In the genomic region with DNA sequence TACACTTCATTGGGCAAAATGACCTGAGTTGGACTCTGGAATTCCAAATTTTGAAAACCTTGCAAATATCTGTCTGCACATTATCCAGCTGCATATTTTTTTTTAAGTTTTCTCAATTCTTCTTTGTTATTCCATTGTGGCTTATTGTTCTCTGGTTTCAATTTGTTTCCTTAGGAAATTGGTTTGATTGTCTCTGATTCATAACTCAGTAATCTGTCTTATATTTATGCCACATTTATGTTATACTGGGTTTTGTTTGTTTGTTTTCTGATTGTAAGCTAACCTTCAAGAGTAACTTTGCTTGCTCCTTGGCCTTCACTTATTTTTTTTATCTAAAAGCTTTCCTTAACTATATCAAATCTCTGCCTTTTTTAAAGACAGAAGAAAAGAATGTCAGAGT, we compare ENCODE assay signal across 20 cellular contexts.
"Had no signal": no experiment of that assay in that cellular context is flagged by ENCODE, and none has a peak within 500 bp of the region (broad histone marks: within the 10 kb centered on the region; RNA-seq: fewer than 3 reads in every experiment).

No MANE protein-coding gene starts in this region.

- H3K4me3 ChIP-seq: colonic mucosa, left lung, psoas muscle, skin epidermis, stomach, vagina had no signal

- H3K9me3 ChIP-seq: colonic mucosa, left lung, psoas muscle, stomach, vagina had no signal

- H3K27me3 ChIP-seq: colonic mucosa, left lung, stomach, vagina had no signal

- H3K4me1 ChIP-seq: colonic mucosa, left lung, psoas muscle, stomach had no signal

- DNase-seq: activated B cell treated with CpG ODN at 0.5 μM for 24 hours; activated CD4-positive, alpha-beta memory T cell treated with anti-CD3 and anti-CD28 coated beads for 36 hours; activated CD4-positive, alpha-beta T cell treated with anti-CD3 and anti-CD28 coated beads for 4 hours; activated naive CD4-positive, alpha-beta T cell; activated naive CD8-positive, alpha-beta T cell treated with anti-CD3 and anti-CD28 coated beads for 36 hours; caudate nucleus; colonic mucosa; foreskin melanocyte; left lung; occipital lobe; psoas muscle; right cardiac atrium; stimulated activated CD4-positive, alpha-beta T cell treated with anti-CD3 and anti-CD28 coated beads, Interleukin-2, amount 100 ng/mL, for 48 hours; stomach; T-helper 1 cell; T-helper 9 cell; trophoblast cell had no signal

- H3K36me3 ChIP-seq: colonic mucosa, left lung, stomach, vagina had no signal

- ATAC-seq: activated T-helper 17 cell treated with anti-CD3 and anti-CD28 coated beads, Interleukin-2, amount 50 U/mL, for 72 hours; left lung; psoas muscle; right cardiac atrium had no signal

- H3K27ac ChIP-seq: colonic mucosa, left lung, psoas muscle, stomach had no signal
